In the genomic region with DNA sequence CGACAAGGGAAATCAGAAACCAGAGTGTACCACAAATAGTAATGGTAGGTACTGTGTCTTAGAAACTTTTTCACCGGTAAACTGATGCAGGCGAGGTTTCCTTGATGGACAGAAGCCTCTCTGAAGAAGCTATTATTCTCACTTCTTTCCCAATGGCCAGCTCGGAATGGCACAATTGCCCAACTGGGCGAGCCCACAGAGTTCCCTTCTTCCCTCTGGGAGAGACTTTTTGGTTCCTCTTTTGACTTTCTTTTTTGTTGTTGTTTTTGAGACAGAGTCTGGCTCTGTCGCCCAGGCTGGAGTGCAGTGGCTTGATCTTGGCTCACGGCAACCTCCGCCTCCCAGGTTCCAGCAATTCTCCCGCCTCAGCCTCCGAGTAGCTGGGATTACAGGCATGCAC, we compare ENCODE assay signal across 1 cellular context.
TF ChIP-seq lines count a peak whose summit lies in the region.

No MANE protein-coding gene starts in this region.

TF ChIP-seq in HepG2, 621 proteins besides CTCF, POLR2A, EP300 and RAD21:
- TF ChIP-seq, protein P1, sequence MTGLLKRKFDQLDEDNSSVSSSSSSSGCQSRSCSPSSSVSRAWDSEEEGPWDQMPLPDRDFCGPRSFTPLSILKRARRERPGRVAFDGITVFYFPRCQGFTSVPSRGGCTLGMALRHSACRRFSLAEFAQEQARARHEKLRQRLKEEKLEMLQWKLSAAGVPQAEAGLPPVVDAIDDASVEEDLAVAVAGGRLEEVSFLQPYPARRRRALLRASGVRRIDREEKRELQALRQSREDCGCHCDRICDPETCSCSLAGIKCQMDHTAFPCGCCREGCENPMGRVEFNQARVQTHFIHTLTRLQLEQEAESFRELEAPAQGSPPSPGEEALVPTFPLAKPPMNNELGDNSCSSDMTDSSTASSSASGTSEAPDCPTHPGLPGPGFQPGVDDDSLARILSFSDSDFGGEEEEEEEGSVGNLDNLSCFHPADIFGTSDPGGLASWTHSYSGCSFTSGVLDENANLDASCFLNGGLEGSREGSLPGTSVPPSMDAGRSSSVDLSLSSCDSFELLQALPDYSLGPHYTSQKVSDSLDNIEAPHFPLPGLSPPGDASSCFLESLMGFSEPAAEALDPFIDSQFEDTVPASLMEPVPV (CRISPR knock-in tag; IDR thresholded peaks at IDR 0.05) = no peak
- TF ChIP-seq REL (CRISPR knock-in tag; conservative IDR thresholded peaks at IDR 0.05) (no peak), ERF (CRISPR knock-in tag; IDR thresholded peaks at IDR 0.05) (no peak), AHDC1 (CRISPR knock-in tag; IDR thresholded peaks at IDR 0.05; ENCODE audit: borderline replicate concordance) (no peak), ZNF556 (CRISPR knock-in tag; IDR thresholded peaks at IDR 0.05; ENCODE audit: borderline replicate concordance) (no peak), ZNF629 (CRISPR knock-in tag; conservative IDR thresholded peaks at IDR 0.05) (no peak), TEAD2 (CRISPR knock-in tag; IDR thresholded peaks at IDR 0.05) (no peak), ZC3H13 (CRISPR knock-in tag; IDR thresholded peaks at IDR 0.05) (no peak), SIX1 (CRISPR knock-in tag; IDR thresholded peaks at IDR 0.05; ENCODE audit: borderline replicate concordance) (no peak), ZNF816 (CRISPR knock-in tag; IDR thresholded peaks at IDR 0.05; ENCODE audit: borderline replicate concordance) (no peak)
- TF ChIP-seq, protein P2, sequence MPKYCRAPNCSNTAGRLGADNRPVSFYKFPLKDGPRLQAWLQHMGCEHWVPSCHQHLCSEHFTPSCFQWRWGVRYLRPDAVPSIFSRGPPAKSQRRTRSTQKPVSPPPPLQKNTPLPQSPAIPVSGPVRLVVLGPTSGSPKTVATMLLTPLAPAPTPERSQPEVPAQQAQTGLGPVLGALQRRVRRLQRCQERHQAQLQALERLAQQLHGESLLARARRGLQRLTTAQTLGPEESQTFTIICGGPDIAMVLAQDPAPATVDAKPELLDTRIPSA (CRISPR knock-in tag; IDR thresholded peaks at IDR 0.05; ENCODE audit: borderline replicate concordance) = no peak
- TF ChIP-seq, protein P3, sequence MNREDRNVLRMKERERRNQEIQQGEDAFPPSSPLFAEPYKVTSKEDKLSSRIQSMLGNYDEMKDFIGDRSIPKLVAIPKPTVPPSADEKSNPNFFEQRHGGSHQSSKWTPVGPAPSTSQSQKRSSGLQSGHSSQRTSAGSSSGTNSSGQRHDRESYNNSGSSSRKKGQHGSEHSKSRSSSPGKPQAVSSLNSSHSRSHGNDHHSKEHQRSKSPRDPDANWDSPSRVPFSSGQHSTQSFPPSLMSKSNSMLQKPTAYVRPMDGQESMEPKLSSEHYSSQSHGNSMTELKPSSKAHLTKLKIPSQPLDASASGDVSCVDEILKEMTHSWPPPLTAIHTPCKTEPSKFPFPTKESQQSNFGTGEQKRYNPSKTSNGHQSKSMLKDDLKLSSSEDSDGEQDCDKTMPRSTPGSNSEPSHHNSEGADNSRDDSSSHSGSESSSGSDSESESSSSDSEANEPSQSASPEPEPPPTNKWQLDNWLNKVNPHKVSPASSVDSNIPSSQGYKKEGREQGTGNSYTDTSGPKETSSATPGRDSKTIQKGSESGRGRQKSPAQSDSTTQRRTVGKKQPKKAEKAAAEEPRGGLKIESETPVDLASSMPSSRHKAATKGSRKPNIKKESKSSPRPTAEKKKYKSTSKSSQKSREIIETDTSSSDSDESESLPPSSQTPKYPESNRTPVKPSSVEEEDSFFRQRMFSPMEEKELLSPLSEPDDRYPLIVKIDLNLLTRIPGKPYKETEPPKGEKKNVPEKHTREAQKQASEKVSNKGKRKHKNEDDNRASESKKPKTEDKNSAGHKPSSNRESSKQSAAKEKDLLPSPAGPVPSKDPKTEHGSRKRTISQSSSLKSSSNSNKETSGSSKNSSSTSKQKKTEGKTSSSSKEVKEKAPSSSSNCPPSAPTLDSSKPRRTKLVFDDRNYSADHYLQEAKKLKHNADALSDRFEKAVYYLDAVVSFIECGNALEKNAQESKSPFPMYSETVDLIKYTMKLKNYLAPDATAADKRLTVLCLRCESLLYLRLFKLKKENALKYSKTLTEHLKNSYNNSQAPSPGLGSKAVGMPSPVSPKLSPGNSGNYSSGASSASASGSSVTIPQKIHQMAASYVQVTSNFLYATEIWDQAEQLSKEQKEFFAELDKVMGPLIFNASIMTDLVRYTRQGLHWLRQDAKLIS (CRISPR knock-in tag; IDR thresholded peaks at IDR 0.05) = no peak
TF ChIP-seq in HepG2: peak in this region for 0.
